In genomic region chr19:13951799-13952153, GRCh38 we compare ENCODE assay signal across 8 cellular contexts. TPM values are rescaled to one million over a fixed set of nuclear protein-coding genes. Genes with fewer than 3 reads are reported as not detected.
DNase-seq lines count a peak whose midpoint lies in the region; ATAC-seq, FAIRE-seq and TF ChIP-seq lines count a peak whose summit lies in the region.

No MANE protein-coding gene starts in this region.

- POLR2A ChIA-PET in T-cell (lab: Charles Lee): interaction anchor here (0.6 to 1.1 kb wide), 3 partner anchors 53 to 414 kb away, joined by 3 read pairs; partner anchors contain the start of gene RFX1 (in 1 of the 2)

- 9 to 11% methylated on average over 20 of the region's 20 CpGs for WGBS in tibial nerve, 2 donors

- CTCF ChIA-PET in T-cell (lab: Charles Lee): interaction anchor here (0.6 to 0.9 kb wide), 3 partner anchors 32 to 124 kb away, joined by 3 to 7 read pairs (median 4); no protein-coding TSS in a partner anchor

- H3K9me3 ChIP-seq in iPS-18c (ENCODE audit: control insufficient read depth, insufficient read depth, low read length): no peaks in the 10 kb centered on the region
- no peaks in the 10 kb centered on the region for H3K9me3 ChIP-seq in tibial nerve

- ATAC-seq in activated T-cell treated with anti-CD3 and anti-CD28 coated beads, Interleukin-2, amount 50 U/mL, for 4 hours: peak; percentile 6 to 12
- peak in 2 of 4 experiments; percentile 1 to 2 for ATAC-seq in T-cell (replicated peaks in 1 of 4)
- ATAC-seq in GM19397 (IDR thresholded peaks at IDR 0.05; ENCODE audit: unreplicated experiment): no peak

- no peak for TF ChIP-seq POLR2A in tibial nerve (IDR thresholded peaks at IDR 0.05)

- no peaks in the 10 kb centered on the region for H3K27me3 Mint-ChIP-seq in activated T-cell treated with anti-CD3 and anti-CD28 coated beads, Interleukin-2, amount 50 U/mL, for 4 hours (ENCODE audit: low read depth)
- no peaks in the 10 kb centered on the region for H3K27me3 Mint-ChIP-seq in T-cell

- peaks cover 22% of the 10 kb centered on the region for H3K4me1 Mint-ChIP-seq in activated T-cell treated with anti-CD3 and anti-CD28 coated beads, Interleukin-2, amount 50 U/mL, for 4 hours (ENCODE audit: low read depth)
- peaks cover 13 to 28% (median 22%) of the 10 kb centered on the region in 3 donors for H3K4me1 Mint-ChIP-seq in T-cell

- peak overlapping the region in 2 of 4 donors; percentile 46 to 93 for H3K27ac ChIP-seq in tibial nerve

- no peak for TF ChIP-seq CTCF in tibial nerve (IDR thresholded peaks at IDR 0.05)
- TF ChIP-seq CTCF in D721Med (IDR thresholded peaks at IDR 0.05; ENCODE audit: insufficient read depth, missing control alignments): no peak

- H3K4me3 ChIP-seq in iPS-18c (ENCODE audit: insufficient read depth, low read depth, low read length) (peak overlapping the region; percentile 56), tibial nerve (peak overlapping the region; percentile 24 to 96 (median 73))

- no peak for DNase-seq in activated T-cell treated with anti-CD3 and anti-CD28 coated beads, Interleukin-2, amount 50 U/mL, for 4 hours
- DNase-seq in activated T-cell treated with anti-CD3 and anti-CD28 coated beads for 4 hours (no peak), T-cell (no peak), tibial nerve (ENCODE audit: low spot score in 2 of 2) (no peak), DMS153 treated with DMSO at 0.1 percent for 48 hours (lab: John Stamatoyannopoulos, UW; ENCODE audit: unreplicated experiment) (no peak), D721Med (ENCODE audit: insufficient read length, low spot score) (no peak)

- H3K36me3 Mint-ChIP-seq in activated T-cell treated with anti-CD3 and anti-CD28 coated beads, Interleukin-2, amount 50 U/mL, for 4 hours (ENCODE audit: insufficient read depth): peaks cover 4% of the 10 kb centered on the region
- peaks cover 6% of the 10 kb centered on the region for H3K36me3 Mint-ChIP-seq in T-cell

- FAIRE-seq in D721Med (lab: Jason Lieb, UNC): no peak

- no peaks in the 10 kb centered on the region for H3K27me3 ChIP-seq in tibial nerve

- TF ChIP-seq EP300 in tibial nerve (IDR thresholded peaks at IDR 0.05): no peak

- H3K4me1 ChIP-seq in tibial nerve: peaks cover 0 to 24% (median 12%) of the 10 kb centered on the region in 4 donors

- peak overlapping the region; percentile 96 for H3K4me3 Mint-ChIP-seq in activated T-cell treated with anti-CD3 and anti-CD28 coated beads, Interleukin-2, amount 50 U/mL, for 4 hours
- peak overlapping the region; percentile 90 to 97 (median 91) for H3K4me3 Mint-ChIP-seq in T-cell

- H3K36me3 ChIP-seq in tibial nerve: peaks cover 1 to 29% (median 9%) of the 10 kb centered on the region in 3 donors

- peak overlapping the region; percentile 90 to 95 for H3K27ac Mint-ChIP-seq in T-cell

- H3K9me3 Mint-ChIP-seq in activated T-cell treated with anti-CD3 and anti-CD28 coated beads, Interleukin-2, amount 50 U/mL, for 4 hours: no peaks in the 10 kb centered on the region
- no peaks in the 10 kb centered on the region for H3K9me3 Mint-ChIP-seq in T-cell

RNA-seq across cellular contexts. Expression of gene DCAF15, which starts 0.5 kb away (rescaled TPM):
- total RNA-seq in activated T-cell treated with anti-CD3 and anti-CD28 coated beads, Interleukin-2, amount 50 U/mL, for 4 hours: 10 to 100 TPM; 65.2 to 75.4 (median 66.2) TPM
- 100 to 1,000 TPM in 3 of 5 donors, 10 to 100 TPM in 2; 67.3 to 118 (median 110) TPM for total RNA-seq in T-cell
- 10 to 100 TPM; 14.3 to 31.5 (median 19.3) TPM for total RNA-seq in tibial nerve

RNA-seq across cellular contexts. Expression of gene PODNL1, which starts 13.6 kb away (rescaled TPM):
- total RNA-seq in activated T-cell treated with anti-CD3 and anti-CD28 coated beads, Interleukin-2, amount 50 U/mL, for 4 hours: under 1 TPM in 2 of 3 donors, not detected in 1; 0.08 to 0.30 TPM
- total RNA-seq in T-cell (under 1 TPM in 1 of 5 donors, not detected in 4; 0.09 TPM), tibial nerve (10 to 100 TPM in 3 of 4 donors, 1 to 10 TPM in 1; 9.4 to 45.7 (median 20.7) TPM)

RNA-seq across cellular contexts. Expression of gene CC2D1A, which starts 45.8 kb away (rescaled TPM):
- 10 to 100 TPM; 34.1 to 40.2 (median 39.6) TPM for total RNA-seq in activated T-cell treated with anti-CD3 and anti-CD28 coated beads, Interleukin-2, amount 50 U/mL, for 4 hours
- total RNA-seq in T-cell (10 to 100 TPM; 25.9 to 41.3 (median 37.4) TPM), tibial nerve (10 to 100 TPM; 42.7 to 99.3 (median 56.0) TPM)

RNA-seq across cellular contexts. Expression of gene BRME1, which starts 45.9 kb away (rescaled TPM):
- total RNA-seq in activated T-cell treated with anti-CD3 and anti-CD28 coated beads, Interleukin-2, amount 50 U/mL, for 4 hours: 1 to 10 TPM; 7.3 to 9.3 (median 8.9) TPM
- total RNA-seq in T-cell (1 to 10 TPM; 1.3 to 3.6 (median 1.7) TPM), tibial nerve (1 to 10 TPM in 3 of 4 donors, not detected in 1; 1.5 to 3.3 (median 3.0) TPM)

RNA-seq across cellular contexts. Expression of gene RFX1, which starts 54.3 kb away (rescaled TPM):
- 10 to 100 TPM; 11.3 to 13.8 (median 12.3) TPM for total RNA-seq in activated T-cell treated with anti-CD3 and anti-CD28 coated beads, Interleukin-2, amount 50 U/mL, for 4 hours
- total RNA-seq in T-cell (10 to 100 TPM; 18.4 to 27.1 (median 23.1) TPM), tibial nerve (1 to 10 TPM; 3.1 to 8.4 (median 6.0) TPM)

Comparison
In these comparisons a context has a peak if more than half of its experiments do, and no peak if none do; other contexts are left out.
1. RNA of gene PODNL1, which starts 13.6 kb away (total RNA-seq): 9.4 to 45.7 TPM in tibial nerve; 0.08 to 0.30 TPM in activated T-cell treated with anti-CD3 and anti-CD28 coated beads, Interleukin-2, amount 50 U/mL, for 4 hours and 0.09 TPM in T-cell; every median in the first group is over 4 times any median in the second.